1 cellular context compared by ENCODE assay signal in genomic region chr19:5436948-5437306, GRCh38.
TF ChIP-seq lines count a peak whose summit lies in the region.

No MANE protein-coding gene starts in this region.

TF ChIP-seq in WTC11, 78 proteins besides CTCF, POLR2A, EP300 and RAD21 (continued from another document):
- TF ChIP-seq PREB (CRISPR knock-in tag; IDR thresholded peaks at IDR 0.05; ENCODE audit: borderline replicate concordance) (no peak), AFF4 (CRISPR knock-in tag; IDR thresholded peaks at IDR 0.05; ENCODE audit: borderline replicate concordance) (no peak), TCF7 (CRISPR knock-in tag; IDR thresholded peaks at IDR 0.05; ENCODE audit: low read depth) (no peak)
